In genomic region chr3:98893740-98894139, GRCh38 we compare ENCODE assay signal across 17 cellular contexts. TPM values are rescaled to one million over a fixed set of nuclear protein-coding genes. Genes with fewer than 3 reads are reported as not detected.
DNase-seq lines count a peak whose midpoint lies in the region; ATAC-seq, FAIRE-seq and TF ChIP-seq lines count a peak whose summit lies in the region.
"Had no signal": no experiment of that assay in that cellular context is flagged by ENCODE, and none has a peak within 500 bp of the region (broad histone marks: within the 10 kb centered on the region; RNA-seq: fewer than 3 reads in every experiment).

No MANE protein-coding gene starts in this region.

- H3F3A ChIP-seq in neural progenitor cell (ENCODE audit: low read depth): peaks cover 15% of the 10 kb centered on the region

- no peaks in the 10 kb centered on the region for H3K9me3 ChIP-seq in neural progenitor cell (ENCODE audit: low read depth)
- H3K9me3 ChIP-seq: lower lobe of right lung, ovary had no signal

- no peak overlapping the region for H3K4me3 ChIP-seq in neural progenitor cell
- H3K4me3 ChIP-seq: lower lobe of right lung, ovary had no signal

- peak; percentile 12 for FAIRE-seq in GM18507 (lab: Jason Lieb, UNC)
- FAIRE-seq: frontal cortex had no signal

- H3K36me3 ChIP-seq in neural progenitor cell: no peaks in the 10 kb centered on the region
- H3K36me3 ChIP-seq: lower lobe of right lung, ovary had no signal

- peaks cover 30% of the 10 kb centered on the region for H3K9me3 Mint-ChIP-seq in neural progenitor cell
- H3K9me3 Mint-ChIP-seq in activated T-cell treated with anti-CD3 and anti-CD28 coated beads, Interleukin-2, amount 50 U/mL, for 4 hours: no peaks in the 10 kb centered on the region
- no peaks in the 10 kb centered on the region for H3K9me3 Mint-ChIP-seq in type B pancreatic cell
- H3K9me3 Mint-ChIP-seq: activated T-helper 2 cell treated with anti-CD3 and anti-CD28 coated beads, Interferon-gamma antibody, Interleukin-2, Interleukin-4, amounts not matched to agents 10 μg/mL and 5 μg/mL and 100 μg/mL, durations not matched to agents 14 hours and 24 hours and 36 hours had no signal

- H3K4me1 Mint-ChIP-seq in neural progenitor cell: peaks cover 15% of the 10 kb centered on the region
- no peaks in the 10 kb centered on the region for H3K4me1 Mint-ChIP-seq in activated T-cell treated with anti-CD3 and anti-CD28 coated beads, Interleukin-2, amount 50 U/mL, for 4 hours (ENCODE audit: low read depth)
- H3K4me1 Mint-ChIP-seq in type B pancreatic cell (ENCODE audit: unreplicated experiment): peaks cover 17% of the 10 kb centered on the region

- H3K27me3 Mint-ChIP-seq in neural progenitor cell (ENCODE audit: insufficient read depth, low read depth) (no peaks in the 10 kb centered on the region), type B pancreatic cell (no peaks in the 10 kb centered on the region)
- peaks cover 4% of the 10 kb centered on the region for H3K27me3 Mint-ChIP-seq in activated T-cell treated with anti-CD3 and anti-CD28 coated beads, Interleukin-2, amount 50 U/mL, for 4 hours (ENCODE audit: low read depth)

- no peak overlapping the region for H3K27ac Mint-ChIP-seq in neural progenitor cell
- no peak overlapping the region for H3K27ac Mint-ChIP-seq in type B pancreatic cell
- H3K27ac Mint-ChIP-seq: activated T-helper 2 cell treated with anti-CD3 and anti-CD28 coated beads, Interferon-gamma antibody, Interleukin-2, Interleukin-4, amounts not matched to agents 10 μg/mL and 5 μg/mL and 100 μg/mL, durations not matched to agents 14 hours and 24 hours and 36 hours had no signal

- no peak overlapping the region for H3K9ac ChIP-seq in neural progenitor cell

- DNase-seq in GM18507 (ENCODE audit: extremely low spot score, insufficient read length, low read depth) (no peak), RPMI7951 (ENCODE audit: low read depth) (peak; percentile 57), erythroblast (lab: John Stamatoyannopoulos, UW) (peak; percentile 9 to 26), neural progenitor cell (ENCODE audit: low spot score) (peak; percentile 58), HT-29 (ENCODE audit: low spot score) (no peak), type B pancreatic cell (ENCODE audit: extremely low spot score, unreplicated experiment) (no peak)
- no peak for DNase-seq in activated T-cell treated with anti-CD3 and anti-CD28 coated beads, Interleukin-2, amount 50 U/mL, for 4 hours
- DNase-seq: HCEC 1CT; lower lobe of right lung; NCI-H2171; ovary; SHP77 treated with DMSO at 0.1 percent for 48 hours; stimulated activated naive CD4-positive, alpha-beta T cell treated with Interleukin-2 at 50 U/mL for 16 hours had no signal

- no peak for TF ChIP-seq POLR2A in erythroblast (IDR thresholded peaks at IDR 0.05; ENCODE audit: low read length)

- H4K20me1 ChIP-seq in neural progenitor cell (ENCODE audit: low read depth): peaks cover 100% of the 10 kb centered on the region

- no peak for ATAC-seq in activated T-cell treated with anti-CD3 and anti-CD28 coated beads, Interleukin-2, amount 50 U/mL, for 4 hours
- ATAC-seq in GM19467 (IDR thresholded peaks at IDR 0.05; ENCODE audit: unreplicated experiment): no peak
- ATAC-seq: activated CD4-positive, CD25-positive, alpha-beta regulatory T cell treated with anti-CD3 and anti-CD28 coated beads, Interleukin-2, amount 50 U/mL, for 24 hours had no signal

- H3K36me3 Mint-ChIP-seq in neural progenitor cell (peaks cover 39% of the 10 kb centered on the region), type B pancreatic cell (peaks cover 10% of the 10 kb centered on the region)
- no peaks in the 10 kb centered on the region for H3K36me3 Mint-ChIP-seq in activated T-cell treated with anti-CD3 and anti-CD28 coated beads, Interleukin-2, amount 50 U/mL, for 4 hours (ENCODE audit: insufficient read depth)

- no peak overlapping the region for H3K27ac ChIP-seq in neural progenitor cell
- H3K27ac ChIP-seq: lower lobe of right lung, ovary had no signal

- H3K79me2 ChIP-seq in neural progenitor cell (ENCODE audit: low read depth): peaks cover 100% of the 10 kb centered on the region

- peaks cover 40% of the 10 kb centered on the region for H3K4me1 ChIP-seq in neural progenitor cell

- H3K4me3 Mint-ChIP-seq in neural progenitor cell (no peak overlapping the region), type B pancreatic cell (no peak overlapping the region)
- no peak overlapping the region for H3K4me3 Mint-ChIP-seq in activated T-cell treated with anti-CD3 and anti-CD28 coated beads, Interleukin-2, amount 50 U/mL, for 4 hours

- H3K4me2 ChIP-seq in neural progenitor cell: peak overlapping the region; percentile 34

- TF ChIP-seq CTCF in neural progenitor cell (IDR thresholded peaks at IDR 0.05): no peak
- no peak for TF ChIP-seq CTCF in type B pancreatic cell (conservative IDR thresholded peaks at IDR 0.05)

- no peak overlapping the region for H2AFZ ChIP-seq in neural progenitor cell (replicated peaks)

- H3K27me3 ChIP-seq in neural progenitor cell: no peaks in the 10 kb centered on the region
- H3K27me3 ChIP-seq: ovary had no signal

RNA-seq across cellular contexts. Expression of gene DCBLD2, which starts 7.8 kb away (rescaled TPM):
- 245 and 306 TPM in 2 replicates for total RNA-seq in RPMI7951 (2014; rRNA removed; shearing (Covaris generic))
- total RNA-seq in neural progenitor cell (ENCODE audit: low replicate concordance): 85.8 and 145 TPM in 2 replicates
- total RNA-seq in activated T-cell treated with anti-CD3 and anti-CD28 coated beads, Interleukin-2, amount 50 U/mL, for 4 hours: 1 to 10 TPM; 2.2 to 2.3 (median 2.2) TPM
- 104 TPM in 2 replicates for total RNA-seq in HT-29 (2014; rRNA removed; shearing (Covaris generic))
- 29.2 and 51.2 TPM in 2 replicates for total RNA-seq in type B pancreatic cell (ENCODE audit: low replicate concordance)

Comparison
In these comparisons a context has a peak if more than half of its experiments do, and no peak if none do; other contexts are left out.
1. DNase-seq: peak in RPMI7951 (single experiment), erythroblast (2 of 2) and neural progenitor cell (single experiment); none in GM18507 (single experiment), activated T-cell treated with anti-CD3 and anti-CD28 coated beads, Interleukin-2, amount 50 U/mL, for 4 hours (single experiment), HT-29 (single experiment) and type B pancreatic cell (single experiment).